8 cellular contexts compared by ENCODE assay signal in the genomic region with DNA sequence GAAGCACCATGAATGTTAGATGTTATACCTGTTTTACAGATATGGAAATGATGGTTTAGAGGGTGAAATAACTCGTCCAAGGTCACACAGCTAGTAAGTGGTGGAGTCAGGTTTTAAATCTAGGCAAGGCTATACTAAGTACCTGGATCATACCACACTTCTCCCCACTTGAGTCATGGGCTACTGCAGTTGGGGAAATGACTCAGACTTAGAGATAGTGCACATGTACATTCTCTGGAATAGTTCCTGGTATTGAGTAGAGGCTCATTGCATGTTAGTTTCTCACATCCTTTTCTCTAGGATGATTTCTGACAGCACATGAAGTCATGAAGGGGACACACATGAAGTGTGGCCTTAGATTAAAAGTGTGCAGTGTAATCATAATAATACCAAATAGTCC.
DNase-seq lines count a peak whose midpoint lies in the region; ATAC-seq, FAIRE-seq and TF ChIP-seq lines count a peak whose summit lies in the region.

No MANE protein-coding gene starts in this region.

- 0% methylated on average over 1 of the region's 1 CpG for WGBS in HepG2 (ENCODE audit: low lambda C conversion rate)
- 40 to 61% methylated on average over 1 of the region's 1 CpG for WGBS in transverse colon (ENCODE audit: low coverage in 1 of 2), 2 donors

- H4K20me1 ChIP-seq in HepG2 (ENCODE audit: insufficient read depth, low read length): no peaks in the 10 kb centered on the region

- no peak overlapping the region for H3K9ac ChIP-seq in HepG2 (ENCODE audit: insufficient read depth, low read depth, low read length)

- ATAC-seq in GM21717 (IDR thresholded peaks at IDR 0.05; ENCODE audit: unreplicated experiment) (peak; percentile 92), HepG2 (no peak)

- H3K79me2 ChIP-seq in HepG2 (ENCODE audit: insufficient read depth, low read length): no peaks in the 10 kb centered on the region

- in situ Hi-C loops in HAP-1 (cut with MboI; ENCODE audit: low sequenced_read_pairs): no loop called here
- in situ Hi-C loops in HepG2 (cut with HindIII; ENCODE audit: extremely low pct_ligation_motif_present, low pct_unique_long_range_greater_than_20kb): no loop called here
- in situ Hi-C loops in transverse colon (cut with MboI; ENCODE audit: low pct_ligation_motif_present in 1 of 4, low pct_unique_long_range_greater_than_20kb in 1 of 4, low sequenced_read_pairs in 3 of 4): no loop called here

- TF ChIP-seq CTCF in fibroblast of mammary gland (conservative IDR thresholded peaks at IDR 0.05; ENCODE audit: control insufficient read depth, insufficient read depth, low read depth, low read length) (no peak), HepG2 (CRISPR knock-in tag; IDR thresholded peaks at IDR 0.05) (no peak), transverse colon (IDR thresholded peaks at IDR 0.05) (no peak)

- H3K4me1 ChIP-seq in HAP-1: no peaks in the 10 kb centered on the region
- H3K4me1 ChIP-seq in HepG2 (ENCODE audit: insufficient read depth, low read length): no peaks in the 10 kb centered on the region
- H3K4me1 ChIP-seq in transverse colon: no peaks in the 10 kb centered on the region

- BruUV-seq in HepG2 (replicated peaks; lab: Mats Ljungman, UMichigan): no TSS peak

- CTCF ChIA-PET in HepG2 (lab: Yijun Ruan, JAX; ENCODE audit: low intra/inter-chr PET ratio, low total read pairs): no interaction called here

- no peaks in the 10 kb centered on the region for H3K36me3 ChIP-seq in HAP-1 (replicated peaks)
- H3K36me3 ChIP-seq in HepG2 (replicated peaks in 1 of 2; ENCODE audit: control insufficient read depth in 1 of 2, insufficient read depth in 2 of 2, low read length in 2 of 2): no peaks in the 10 kb centered on the region
- H3K36me3 ChIP-seq in transverse colon: no peaks in the 10 kb centered on the region

- no peak overlapping the region for H2AFZ ChIP-seq in HepG2 (ENCODE audit: low read length)

- DNase-seq in GM18507 (ENCODE audit: extremely low spot score, insufficient read length, low read depth): peak; percentile 40
- DNase-seq in LHCN-M2 (ENCODE audit: low read depth): peak; percentile 40
- DNase-seq in fibroblast of mammary gland (ENCODE audit: low read depth): peak; percentile 87
- DNase-seq in HAP-1 (ENCODE audit: low spot score in 2 of 2): no peak
- DNase-seq in HepG2 (ENCODE audit: low spot score): no peak
- no peak for DNase-seq in transverse colon
- no peak for DNase-seq in DMS 273 treated with DMSO at 0.1 percent for 48 hours (lab: John Stamatoyannopoulos, UW)

- TF ChIP-seq EP300 in HepG2 (IDR thresholded peaks at IDR 0.05; ENCODE audit: low read depth in 2 of 2, low read length in 2 of 2) (no peak), HepG2 (CRISPR knock-in tag; IDR thresholded peaks at IDR 0.05; ENCODE audit: borderline replicate concordance) (no peak), transverse colon (IDR thresholded peaks at IDR 0.05; ENCODE audit: low read depth) (no peak)

- H3K9me3 ChIP-seq in HAP-1 (no peaks in the 10 kb centered on the region; the same call in 1 of the 2 replicates), HepG2 (ENCODE audit: low read length) (peaks cover 43% of the 10 kb centered on the region), transverse colon (no peaks in the 10 kb centered on the region)

- H3K4me3 ChIP-seq in fibroblast of mammary gland (ENCODE audit: control insufficient read depth, low read depth, low read length) (no peak overlapping the region), HAP-1 (no peak overlapping the region), HepG2 (replicated peaks in 1 of 3; ENCODE audit: insufficient read depth in 1 of 3, low read depth in 2 of 3, low read length in 3 of 3) (no peak overlapping the region), transverse colon (no peak overlapping the region)

- no peak for TF ChIP-seq POLR2A in HepG2 (IDR thresholded peaks at IDR 0.05; ENCODE audit: insufficient read depth in 1 of 2, low read depth in 2 of 2, low read length in 2 of 2)
- TF ChIP-seq POLR2A in transverse colon (IDR thresholded peaks at IDR 0.05): no peak

- no peak for TF ChIP-seq RAD21 in HepG2 (CRISPR knock-in tag; IDR thresholded peaks at IDR 0.05)

- H3K4me2 ChIP-seq in HepG2 (ENCODE audit: low read depth, low read length): no peak overlapping the region

- intact Hi-C loops in HepG2 (cut with micrococcal nuclease; ENCODE audit: unreplicated experiment) (no loop called here), transverse colon (cut with DNase I; ENCODE audit: low total_unique reads) (no loop called here)

- H3K27ac ChIP-seq in HepG2 (ENCODE audit: extremely low read length, insufficient read depth, low read length) (no peak overlapping the region), transverse colon (no peak overlapping the region)

- POLR2A ChIA-PET in HepG2 (lab: Yijun Ruan, JAX): no interaction called here

- H3K27me3 ChIP-seq in HAP-1 (ENCODE audit: low read depth) (no peaks in the 10 kb centered on the region), HepG2 (ENCODE audit: control insufficient read depth in 1 of 2, insufficient read depth in 2 of 2, low read length in 2 of 2) (no peaks in the 10 kb centered on the region), transverse colon (no peaks in the 10 kb centered on the region)

- FAIRE-seq in GM18507 (lab: Jason Lieb, UNC): peak; percentile 93
- FAIRE-seq in HepG2 (lab: Jason Lieb, UNC): no peak

TF ChIP-seq in HepG2, 621 proteins besides CTCF, POLR2A, EP300 and RAD21:
- no peak for TF ChIP-seq ZMAT3 (CRISPR knock-in tag; conservative IDR thresholded peaks at IDR 0.05)
TF ChIP-seq in HepG2: peak in this region for 0.

Comparison
In these comparisons a context has a peak if more than half of its experiments do, and no peak if none do; other contexts are left out.
1. DNase-seq: peak in GM18507 (single experiment), LHCN-M2 (single experiment) and fibroblast of mammary gland (single experiment); none in HAP-1 (0 of 2), HepG2 (single experiment), transverse colon (single experiment) and DMS 273 treated with DMSO at 0.1 percent for 48 hours (single experiment).